Comparison of ENCODE assay signal across 8 cellular contexts in genomic region chr6:20404641-20405032, GRCh38. TPM values are rescaled to one million over a fixed set of nuclear protein-coding genes. Genes with fewer than 3 reads are reported as not detected.
DNase-seq lines count a peak whose midpoint lies in the region; ATAC-seq and TF ChIP-seq lines count a peak whose summit lies in the region.

No MANE protein-coding gene starts in this region.

- DNase-seq in DMS79 treated with DMSO at 0.1 percent for 48 hours (lab: John Stamatoyannopoulos, UW) (peak; percentile 51), SHP77 treated with DMSO at 0.1 percent for 48 hours (lab: John Stamatoyannopoulos, UW) (peak; percentile 65), head of caudate nucleus (peak in 30 of 42 donors; percentile 13 to 72 (median 38)), cerebellum (ENCODE audit: low spot score) (no peak)
- DNase-seq in activated gamma-delta T cell treated with anti-CD3 and anti-CD28 coated beads, Interleukin-2, amount 50 U/mL, for 16 hours (ENCODE audit: low read depth) = peak; percentile 53

- peak; percentile 41 for TF ChIP-seq CTCF in LNCAP (IDR thresholded peaks at IDR 0.05)

- peak overlapping the region; percentile 62 to 87 (median 84) for H3K4me3 ChIP-seq in skin epidermis

- peak overlapping the region in 20 of 21 experiments; percentile 84 to 97 (median 92) for H3K27ac ChIP-seq in skin epidermis

- peak; percentile 24 for ATAC-seq in GM21786 (IDR thresholded peaks at IDR 0.05; ENCODE audit: unreplicated experiment)

- intact Hi-C loops in head of caudate nucleus (cut with DNase I) = no loop called here

RNA-seq across cellular contexts. Expression of gene E2F3, which starts 3.0 kb away (rescaled TPM):
- total RNA-seq in cerebellum = 13.3 TPM
